In genomic region chr1:246681822-246682221, GRCh38 we compare ENCODE assay signal across 14 cellular contexts. TPM values are rescaled to one million over a fixed set of nuclear protein-coding genes. Genes with fewer than 3 reads are reported as not detected.
DNase-seq lines count a peak whose midpoint lies in the region; ATAC-seq and TF ChIP-seq lines count a peak whose summit lies in the region.
"Had no signal": no experiment of that assay in that cellular context is flagged by ENCODE, and none has a peak within 500 bp of the region (broad histone marks: within the 10 kb centered on the region; RNA-seq: fewer than 3 reads in every experiment).

No MANE protein-coding gene starts in this region.

- H3K9me2 ChIP-seq in SK-N-SH = no peaks in the 10 kb centered on the region

- DNase-seq in SK-N-SH (peak; percentile 47), cardiac fibroblast (ENCODE audit: low read depth in 2 of 2) (peak; percentile 33 to 37), vagina (ENCODE audit: extremely low spot score in 2 of 2) (no peak)
- no peak for DNase-seq in activated CD4-positive, alpha-beta T cell treated with anti-CD3 and anti-CD28 coated beads, Interleukin-2, amount 50 U/mL, for 4 hours
- DNase-seq in activated T-cell treated with anti-CD3 and anti-CD28 coated beads, Interleukin-2, amount 50 U/mL, for 4 hours = no peak
- DNase-seq: activated CD8-positive, alpha-beta memory T cell treated with anti-CD3 and anti-CD28 coated beads, Interleukin-2, amount 50 U/mL, for 4 hours; effector CD4-positive, alpha-beta T cell; hippocampal formation; NCI-H510A; SHP77 treated with DMSO at 0.1 percent for 48 hours; spleen had no signal

- H3K9me3 ChIP-seq in SK-N-SH (no peaks in the 10 kb centered on the region), mesodermal cell (ENCODE audit: control insufficient read depth, low read length) (no peaks in the 10 kb centered on the region), vagina (no peaks in the 10 kb centered on the region)
- H3K9me3 ChIP-seq: spleen had no signal

- POLR2A ChIA-PET in SK-N-SH (lab: Yijun Ruan, JAX) = no interaction called here

- H4K20me1 ChIP-seq in SK-N-SH (ENCODE audit: insufficient read depth) = no peaks in the 10 kb centered on the region

- H3K9ac ChIP-seq in SK-N-SH = no peak overlapping the region

- no peak overlapping the region for H2AFZ ChIP-seq in SK-N-SH (ENCODE audit: low read depth)

- H3K27ac ChIP-seq in SK-N-SH (ENCODE audit: low read depth in 2 of 2, low read length in 1 of 2) (no peak overlapping the region), mesodermal cell (ENCODE audit: low read depth, low read length, severe bottlenecking) (peak overlapping the region; percentile 17), vagina (peak overlapping the region; percentile 61)
- H3K27ac ChIP-seq: spleen had no signal

- WGBS in SK-N-SH (ENCODE audit: low lambda C conversion rate) = 80% methylated on average over 5 of the region's 5 CpGs
- 76 to 90% methylated on average over 2 of the region's 5 CpGs for WGBS in mesodermal cell (ENCODE audit: insufficient coverage in 2 of 2), 2 experiments

- H3K36me3 Mint-ChIP-seq in activated T-cell treated with anti-CD3 and anti-CD28 coated beads, Interleukin-2, amount 50 U/mL, for 4 hours (ENCODE audit: insufficient read depth) = no peaks in the 10 kb centered on the region

- H3K4me3 ChIP-seq in SK-N-SH (ENCODE audit: low read depth in 2 of 2, low read length in 1 of 2) (no peak overlapping the region), cardiac fibroblast (replicated peaks in 1 of 2; ENCODE audit: low read depth in 2 of 2, low read length in 2 of 2) (no peak overlapping the region), mesodermal cell (ENCODE audit: extremely low read depth, insufficient read depth, low read length, poor library complexity, severe bottlenecking) (no peak overlapping the region), vagina (no peak overlapping the region)
- H3K4me3 ChIP-seq: spleen had no signal

- ATAC-seq in SK-N-SH treated with all-trans-retinoic acid at 6 μM for 48 hours = no peak
- no peak for ATAC-seq in activated T-cell treated with anti-CD3 and anti-CD28 coated beads, Interleukin-2, amount 50 U/mL, for 4 hours
- no peak for ATAC-seq in GM21390 (IDR thresholded peaks at IDR 0.05; ENCODE audit: unreplicated experiment)

- H3K9me3 Mint-ChIP-seq in activated T-cell treated with anti-CD3 and anti-CD28 coated beads, Interleukin-2, amount 50 U/mL, for 4 hours = no peaks in the 10 kb centered on the region

- no peak overlapping the region for H3K4me2 ChIP-seq in SK-N-SH

- no peaks in the 10 kb centered on the region for H3F3A ChIP-seq in SK-N-SH (replicated peaks; ENCODE audit: insufficient read depth)

- H3K27me3 ChIP-seq in SK-N-SH (ENCODE audit: insufficient read depth) = no peaks in the 10 kb centered on the region
- no peaks in the 10 kb centered on the region for H3K27me3 ChIP-seq in vagina
- H3K27me3 ChIP-seq: spleen had no signal

- intact Hi-C loops in vagina (cut with DNase I) = loop anchor here (5.0 to 10.0 kb wide), 2 partner anchors 35 to 117 kb away; partner anchors contain the start of genes CNST and TFB2M

- no peaks in the 10 kb centered on the region for H3K27me3 Mint-ChIP-seq in activated T-cell treated with anti-CD3 and anti-CD28 coated beads, Interleukin-2, amount 50 U/mL, for 4 hours (ENCODE audit: low read depth)

- no peak overlapping the region for H3K4me3 Mint-ChIP-seq in activated T-cell treated with anti-CD3 and anti-CD28 coated beads, Interleukin-2, amount 50 U/mL, for 4 hours

- TF ChIP-seq RAD21 in SK-N-SH (IDR thresholded peaks at IDR 0.05; ENCODE audit: low read length) = no peak

- H3K4me1 ChIP-seq in SK-N-SH (ENCODE audit: control insufficient read depth in 1 of 2, insufficient read depth in 2 of 2, low read depth in 1 of 2, low read length in 1 of 2) = peaks cover 0 to 32% of the 10 kb centered on the region in 2 experiments; a peak in 2 of 4 replicates
- H3K4me1 ChIP-seq in mesodermal cell (ENCODE audit: control insufficient read depth, insufficient read depth, low read length, poor library complexity, severe bottlenecking) = peaks cover 9% of the 10 kb centered on the region
- H3K4me1 ChIP-seq in vagina = peaks cover 31% of the 10 kb centered on the region

- H3K79me2 ChIP-seq in SK-N-SH (ENCODE audit: insufficient read depth) = no peaks in the 10 kb centered on the region

- no peaks in the 10 kb centered on the region for H3K36me3 ChIP-seq in SK-N-SH (replicated peaks in 1 of 2; ENCODE audit: control insufficient read depth in 1 of 2, insufficient read depth in 2 of 2, low read length in 1 of 2)
- no peaks in the 10 kb centered on the region for H3K36me3 ChIP-seq in mesodermal cell (ENCODE audit: control insufficient read depth, insufficient read depth, low read length)
- H3K36me3 ChIP-seq in vagina = no peaks in the 10 kb centered on the region
- H3K36me3 ChIP-seq: spleen had no signal

- no peak for TF ChIP-seq POLR2A in vagina (IDR thresholded peaks at IDR 0.05)

- TF ChIP-seq EP300 in SK-N-SH (IDR thresholded peaks at IDR 0.05; ENCODE audit: borderline replicate concordance in 1 of 2, low read depth in 1 of 2, low read length in 1 of 2) = no peak

- no peaks in the 10 kb centered on the region for H3K4me1 Mint-ChIP-seq in activated T-cell treated with anti-CD3 and anti-CD28 coated beads, Interleukin-2, amount 50 U/mL, for 4 hours (ENCODE audit: low read depth)

- no peak for TF ChIP-seq CTCF in SK-N-SH (IDR thresholded peaks at IDR 0.05)
- TF ChIP-seq CTCF in cardiac fibroblast (IDR thresholded peaks at IDR 0.05; ENCODE audit: low read depth, low read length) = no peak
- TF ChIP-seq CTCF in vagina (IDR thresholded peaks at IDR 0.05) = no peak

- CTCF ChIA-PET in SK-N-SH (lab: Yijun Ruan, JAX) = interaction anchor here (1.5 to 7.2 kb wide), 2 partner anchors 9 to 28 kb away, joined by 3 to 44 read pairs; no protein-coding TSS in a partner anchor

TF ChIP-seq in SK-N-SH, 30 proteins besides CTCF, POLR2A, EP300 and RAD21 (continues in another document):
- TF ChIP-seq PBX3 (IDR thresholded peaks at IDR 0.05) (no peak), FOXJ3 (CRISPR knock-in tag; IDR thresholded peaks at IDR 0.05) (no peak), USF1 (IDR thresholded peaks at IDR 0.05; ENCODE audit: borderline replicate concordance, low read depth) (no peak), TEAD4 (IDR thresholded peaks at IDR 0.05; ENCODE audit: borderline replicate concordance, insufficient read depth) (no peak), ELF1 (IDR thresholded peaks at IDR 0.05) (no peak), MAX (IDR thresholded peaks at IDR 0.05; ENCODE audit: low read depth) (no peak), TCF12 (IDR thresholded peaks at IDR 0.05) (no peak)

TF ChIP-seq in SK-N-SH treated with all-trans-retinoic acid at 6 μM for 48 hours, 23 proteins besides CTCF, POLR2A, EP300 and RAD21 (continues in another document):
- TF ChIP-seq ARNTL (CRISPR knock-in tag; IDR thresholded peaks at IDR 0.05; ENCODE audit: borderline replicate concordance, low read depth) (no peak), TSHZ2 (CRISPR knock-in tag; IDR thresholded peaks at IDR 0.05) (no peak), CSRNP3 (CRISPR knock-in tag; IDR thresholded peaks at IDR 0.05) (no peak), ZNF565 (CRISPR knock-in tag; conservative IDR thresholded peaks at IDR 0.05; ENCODE audit: low read depth) (no peak), GLIS3 (CRISPR knock-in tag; IDR thresholded peaks at IDR 0.05) (no peak), CSDC2 (CRISPR knock-in tag; IDR thresholded peaks at IDR 0.05) (no peak)

RNA-seq across cellular contexts. Expression of gene SCCPDH, which starts 42.4 kb away (rescaled TPM):
- polyA plus RNA-seq in SK-N-SH (2012; rRNA removed) = 32.2 and 36.0 TPM in 2 replicates
- polyA plus RNA-seq in SK-N-SH (2012; cell fraction: cytosol; rRNA removed) = 44.4 and 47.9 TPM in 2 replicates
- polyA plus RNA-seq in SK-N-SH (2012; cell fraction: nucleus; rRNA removed) = 15.9 and 19.3 TPM in 2 replicates
- 23.6 TPM for polyA plus RNA-seq in mesodermal cell (2013, experiment 1 of 2)
- polyA plus RNA-seq in mesodermal cell (2013, experiment 2 of 2) = 24.3 TPM
- total RNA-seq in vagina = 18.2 TPM
- total RNA-seq in activated T-cell treated with anti-CD3 and anti-CD28 coated beads, Interleukin-2, amount 50 U/mL, for 4 hours = 10 to 100 TPM; 17.6 to 27.0 (median 17.7) TPM

Comparison
In these comparisons a context has a peak if more than half of its experiments do, and no peak if none do; other contexts are left out.
1. DNase-seq: peak in SK-N-SH (single experiment) and cardiac fibroblast (2 of 2); none in vagina (0 of 2), activated CD4-positive, alpha-beta T cell treated with anti-CD3 and anti-CD28 coated beads, Interleukin-2, amount 50 U/mL, for 4 hours (0 of 2) and activated T-cell treated with anti-CD3 and anti-CD28 coated beads, Interleukin-2, amount 50 U/mL, for 4 hours (single experiment).
2. H3K27ac ChIP-seq: peak in mesodermal cell (single experiment) and vagina (single experiment); none in SK-N-SH (0 of 2).